In genomic region chr1:36124404-36125128, GRCh38 we compare ENCODE assay signal across 12 cellular contexts. TPM values are rescaled to one million over a fixed set of nuclear protein-coding genes. Genes with fewer than 3 reads are reported as not detected.
DNase-seq lines count a peak whose midpoint lies in the region; ATAC-seq and TF ChIP-seq lines count a peak whose summit lies in the region.
"Had no signal": no experiment of that assay in that cellular context is flagged by ENCODE, and none has a peak within 500 bp of the region (broad histone marks: within the 10 kb centered on the region; RNA-seq: fewer than 3 reads in every experiment).

No MANE protein-coding gene starts in this region.

- peaks cover 17% of the 10 kb centered on the region for H3K4me1 Mint-ChIP-seq in activated CD4-positive, alpha-beta T cell treated with anti-CD3 and anti-CD28 coated beads, Interleukin-2, amount 10 ng/mL, durations not matched to agents 24 days and 14 days
- H3K4me1 Mint-ChIP-seq in memory B cell = peaks cover 32% of the 10 kb centered on the region

- H3K27me3 ChIP-seq in tibial artery = no peaks in the 10 kb centered on the region

- no peak for ATAC-seq in memory B cell (ENCODE audit: low read depth)
- ATAC-seq in GM21447 (IDR thresholded peaks at IDR 0.05; ENCODE audit: unreplicated experiment) = no peak
- no peak for ATAC-seq in HG03280 (IDR thresholded peaks at IDR 0.05; ENCODE audit: unreplicated experiment)
- ATAC-seq in HG03565 (IDR thresholded peaks at IDR 0.05; ENCODE audit: unreplicated experiment) = no peak

- TF ChIP-seq CTCF in astrocyte of the cerebellum (IDR thresholded peaks at IDR 0.05; ENCODE audit: low read depth, low read length, missing control alignments) (no peak), tibial artery (IDR thresholded peaks at IDR 0.05) (no peak)

- peaks cover 44% of the 10 kb centered on the region for H3K27me3 Mint-ChIP-seq in activated CD4-positive, alpha-beta T cell treated with anti-CD3 and anti-CD28 coated beads, Interleukin-2, amount 10 ng/mL, durations not matched to agents 24 days and 14 days
- H3K27me3 Mint-ChIP-seq in memory B cell = peaks cover 25% of the 10 kb centered on the region

- in situ Hi-C loops in astrocyte of the cerebellum (cut with HindIII; ENCODE audit: low sequenced_read_pairs) = no loop called here

- intact Hi-C loops in activated CD4-positive, alpha-beta T cell treated with anti-CD3 and anti-CD28 coated beads, Interleukin-2, amount 10 ng/mL, durations not matched to agents 24 days and 14 days (cut with micrococcal nuclease) = no loop called here
- intact Hi-C loops in tibial artery (cut with DNase I; ENCODE audit: low total_unique reads) = no loop called here

- H3K4me3 ChIP-seq in astrocyte of the cerebellum (ENCODE audit: low read depth, low read length) (peak overlapping the region; percentile 40), tibial artery (peak overlapping the region; percentile 68 to 71)

- H3K36me3 ChIP-seq in tibial artery = no peaks in the 10 kb centered on the region

- no peaks in the 10 kb centered on the region for H3K36me3 Mint-ChIP-seq in activated CD4-positive, alpha-beta T cell treated with anti-CD3 and anti-CD28 coated beads, Interleukin-2, amount 10 ng/mL, durations not matched to agents 24 days and 14 days (ENCODE audit: low read depth)
- no peaks in the 10 kb centered on the region for H3K36me3 Mint-ChIP-seq in memory B cell

- H3K27ac Mint-ChIP-seq in activated CD4-positive, alpha-beta T cell treated with anti-CD3 and anti-CD28 coated beads, Interleukin-2, amount 10 ng/mL, durations not matched to agents 24 days and 14 days = no peak overlapping the region
- H3K27ac Mint-ChIP-seq in memory B cell = peak overlapping the region; percentile 58

- H3K9me3 ChIP-seq in tibial artery = no peaks in the 10 kb centered on the region

- peak overlapping the region; percentile 51 for H3K4me3 Mint-ChIP-seq in activated CD4-positive, alpha-beta T cell treated with anti-CD3 and anti-CD28 coated beads, Interleukin-2, amount 10 ng/mL, durations not matched to agents 24 days and 14 days
- peak overlapping the region; percentile 75 for H3K4me3 Mint-ChIP-seq in memory B cell
- H3K4me3 Mint-ChIP-seq: neural crest cell had no signal

- H3K4me1 ChIP-seq in tibial artery = peaks cover 0 to 61% (median 39%) of the 10 kb centered on the region in 4 donors
- H3K4me1 ChIP-seq: foreskin keratinocyte had no signal

- H3K9me3 Mint-ChIP-seq in activated CD4-positive, alpha-beta T cell treated with anti-CD3 and anti-CD28 coated beads, Interleukin-2, amount 10 ng/mL, durations not matched to agents 24 days and 14 days = no peaks in the 10 kb centered on the region
- H3K9me3 Mint-ChIP-seq in memory B cell = no peaks in the 10 kb centered on the region
- H3K9me3 Mint-ChIP-seq: neural crest cell had no signal

- peak overlapping the region; percentile 90 to 91 for H3K27ac ChIP-seq in tibial artery
- H3K27ac ChIP-seq: foreskin keratinocyte had no signal

- DNase-seq in activated CD4-positive, alpha-beta T cell treated with anti-CD3 and anti-CD28 coated beads, Interleukin-2, amount 10 ng/mL, durations not matched to agents 24 days and 14 days = no peak
- DNase-seq in activated CD4-positive, alpha-beta T cell treated with anti-CD3 and anti-CD28 coated beads for 4 hours = no peak
- no peak for DNase-seq in astrocyte of the cerebellum (ENCODE audit: low read depth)
- no peak for DNase-seq in memory B cell (ENCODE audit: low spot score in 2 of 2)
- no peak for DNase-seq in tibial artery
- DNase-seq: foreskin keratinocyte, NCI-H774 had no signal

RNA-seq across cellular contexts. Expression of gene COL8A2, which starts 0.5 kb away (rescaled TPM):
- 0.12 TPM in 2 replicates for total RNA-seq in activated CD4-positive, alpha-beta T cell treated with anti-CD3 and anti-CD28 coated beads, Interleukin-2, amount 10 ng/mL, durations not matched to agents 24 days and 14 days

RNA-seq across cellular contexts. Expression of gene TRAPPC3, which starts 24.7 kb away (rescaled TPM):
- total RNA-seq in activated CD4-positive, alpha-beta T cell treated with anti-CD3 and anti-CD28 coated beads, Interleukin-2, amount 10 ng/mL, durations not matched to agents 24 days and 14 days = 71.2 and 72.4 TPM in 2 replicates

RNA-seq across cellular contexts. Expression of gene MAP7D1, which starts 31.4 kb away (rescaled TPM):
- total RNA-seq in activated CD4-positive, alpha-beta T cell treated with anti-CD3 and anti-CD28 coated beads, Interleukin-2, amount 10 ng/mL, durations not matched to agents 24 days and 14 days = 170 and 177 TPM in 2 replicates

RNA-seq across cellular contexts. Expression of gene ADPRS, which starts 35.9 kb away (rescaled TPM):
- 35.3 and 38.8 TPM in 2 replicates for total RNA-seq in activated CD4-positive, alpha-beta T cell treated with anti-CD3 and anti-CD28 coated beads, Interleukin-2, amount 10 ng/mL, durations not matched to agents 24 days and 14 days

RNA-seq across cellular contexts. Expression of gene TEKT2, which starts 40.7 kb away (rescaled TPM):
- total RNA-seq in activated CD4-positive, alpha-beta T cell treated with anti-CD3 and anti-CD28 coated beads, Interleukin-2, amount 10 ng/mL, durations not matched to agents 24 days and 14 days = not detected in 2 replicates
- total RNA-seq: LHCN-M2 had no signal
